ENCODE assay signal across 8 cellular contexts in genomic region chr10:32347363-32347735, GRCh38.
DNase-seq lines count a peak whose midpoint lies in the region; ATAC-seq lines count a peak whose summit lies in the region.

No MANE protein-coding gene starts in this region.

- no peaks in the 10 kb centered on the region for H3K9me3 Mint-ChIP-seq in activated T-cell treated with anti-CD3 and anti-CD28 coated beads, Interleukin-2, amount 50 U/mL, for 24 hours
- H3K9me3 Mint-ChIP-seq in activated naive CD8-positive, alpha-beta T cell (ENCODE audit: low read depth): no peaks in the 10 kb centered on the region

- H3K4me3 ChIP-seq in iPS-18c (ENCODE audit: insufficient read depth, low read depth, low read length) (peak overlapping the region; percentile 71; the same call in 1 of the 2 replicates), subcutaneous abdominal adipose tissue (ENCODE audit: low read depth in 1 of 5, low read length in 5 of 5) (peak overlapping the region; percentile 50 to 99 (median 98))

- peak; percentile 27 for ATAC-seq in HG03097 (IDR thresholded peaks at IDR 0.05; ENCODE audit: low FRiP score, unreplicated experiment)

- H3K36me3 Mint-ChIP-seq in activated T-cell treated with anti-CD3 and anti-CD28 coated beads, Interleukin-2, amount 50 U/mL, for 24 hours (ENCODE audit: low read depth): peaks cover 39% of the 10 kb centered on the region
- H3K36me3 Mint-ChIP-seq in activated naive CD8-positive, alpha-beta T cell: peaks cover 6% of the 10 kb centered on the region

- H3K36me3 ChIP-seq in subcutaneous abdominal adipose tissue (ENCODE audit: control insufficient read depth in 5 of 5, insufficient read depth in 5 of 5, low read length in 5 of 5): peaks cover 0 to 3% (median 0%) of the 10 kb centered on the region in 5 donors

- peak overlapping the region; percentile 90 for H3K27ac Mint-ChIP-seq in activated T-cell treated with anti-CD3 and anti-CD28 coated beads, Interleukin-2, amount 50 U/mL, for 24 hours
- peak overlapping the region; percentile 76 for H3K27ac Mint-ChIP-seq in activated naive CD8-positive, alpha-beta T cell

- H3K4me3 Mint-ChIP-seq in activated T-cell treated with anti-CD3 and anti-CD28 coated beads, Interleukin-2, amount 50 U/mL, for 24 hours: peak overlapping the region; percentile 96
- H3K4me3 Mint-ChIP-seq in activated naive CD8-positive, alpha-beta T cell: peak overlapping the region; percentile 78

- H3K9me3 ChIP-seq in iPS-18c (ENCODE audit: control insufficient read depth, insufficient read depth, low read length) (no peaks in the 10 kb centered on the region), subcutaneous abdominal adipose tissue (ENCODE audit: control insufficient read depth in 5 of 5, low read length in 5 of 5) (no peaks in the 10 kb centered on the region)

- DNase-seq in activated T-cell treated with anti-CD3 and anti-CD28 coated beads, Interleukin-2, amount 50 U/mL, for 24 hours: no peak
- no peak for DNase-seq in activated T-cell treated with anti-CD3 and anti-CD28 coated beads, Interleukin-2, amount 50 U/mL, for 48 hours
- DNase-seq in stimulated activated naive CD4-positive, alpha-beta T cell treated with Interleukin-2 at 50 U/mL for 16 hours (lab: John Stamatoyannopoulos, UW): no peak
- no peak for DNase-seq in NCI-H2029 (lab: John Stamatoyannopoulos, UW)

- H3K27me3 Mint-ChIP-seq in activated T-cell treated with anti-CD3 and anti-CD28 coated beads, Interleukin-2, amount 50 U/mL, for 24 hours: no peaks in the 10 kb centered on the region
- H3K27me3 Mint-ChIP-seq in activated naive CD8-positive, alpha-beta T cell: no peaks in the 10 kb centered on the region

- peaks cover 3 to 71% (median 65%) of the 10 kb centered on the region in 5 donors for H3K4me1 ChIP-seq in subcutaneous abdominal adipose tissue (ENCODE audit: control insufficient read depth in 5 of 5, insufficient read depth in 5 of 5, low read length in 5 of 5)

- peak overlapping the region in 4 of 5 donors; percentile 66 to 100 (median 89) for H3K9ac ChIP-seq in subcutaneous abdominal adipose tissue (ENCODE audit: low read length in 5 of 5)

- H3K27me3 ChIP-seq in subcutaneous abdominal adipose tissue (ENCODE audit: control insufficient read depth in 5 of 5, insufficient read depth in 4 of 5, low read length in 5 of 5): no peaks in the 10 kb centered on the region

- H3K4me1 Mint-ChIP-seq in activated T-cell treated with anti-CD3 and anti-CD28 coated beads, Interleukin-2, amount 50 U/mL, for 24 hours (ENCODE audit: low read depth): peaks cover 66% of the 10 kb centered on the region
- H3K4me1 Mint-ChIP-seq in activated naive CD8-positive, alpha-beta T cell (ENCODE audit: low read depth): peaks cover 63% of the 10 kb centered on the region

- H3K27ac ChIP-seq in subcutaneous abdominal adipose tissue (ENCODE audit: low read depth, low read length): peak overlapping the region; percentile 100
